ENCODE assay signal across 15 cellular contexts in the genomic region with DNA sequence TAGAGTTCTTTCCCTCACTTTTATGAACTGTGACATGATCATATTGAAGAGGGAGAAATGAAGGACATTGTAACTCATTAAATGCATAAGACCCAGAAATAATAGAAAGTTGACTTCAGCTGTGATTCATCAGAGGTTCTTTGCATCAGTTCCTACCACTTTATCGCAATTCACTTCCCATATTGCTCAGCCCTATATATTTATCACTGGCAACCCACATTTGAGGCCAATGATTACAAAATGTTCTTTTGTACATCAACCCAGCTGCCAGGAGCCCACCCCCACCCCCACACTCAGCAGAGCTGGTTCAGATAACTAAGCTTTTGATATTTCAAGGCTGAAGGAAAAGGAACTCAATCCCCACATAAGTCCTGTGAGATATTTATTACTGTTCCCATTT. TPM values are rescaled to one million over a fixed set of nuclear protein-coding genes. Genes with fewer than 3 reads are reported as not detected.
DNase-seq lines count a peak whose midpoint lies in the region; FAIRE-seq and TF ChIP-seq lines count a peak whose summit lies in the region.
"Had no signal": no experiment of that assay in that cellular context is flagged by ENCODE, and none has a peak within 500 bp of the region (broad histone marks: within the 10 kb centered on the region; RNA-seq: fewer than 3 reads in every experiment).

No MANE protein-coding gene starts in this region.

- H3K4me3 ChIP-seq in PC-9 (no peak overlapping the region), choroid plexus epithelial cell (ENCODE audit: low read depth, low read length) (no peak overlapping the region), skeletal muscle satellite cell (ENCODE audit: low read length) (no peak overlapping the region), esophagus muscularis mucosa (no peak overlapping the region)
- H3K4me3 ChIP-seq: heart right ventricle, right lobe of liver had no signal

- CTCF ChIA-PET in PC-9 (lab: Charles Lee): no interaction called here

- intact Hi-C loops in PC-9 (cut with micrococcal nuclease; ENCODE audit: unreplicated experiment): no loop called here
- intact Hi-C loops in esophagus muscularis mucosa (cut with DNase I): no loop called here

- no peaks in the 10 kb centered on the region for H3K9me3 ChIP-seq in PC-9 (ENCODE audit: insufficient read depth, low read depth)
- H3K9me3 ChIP-seq in skeletal muscle satellite cell (replicated peaks; ENCODE audit: low read length): no peaks in the 10 kb centered on the region
- H3K9me3 ChIP-seq in esophagus muscularis mucosa: no peaks in the 10 kb centered on the region
- H3K9me3 ChIP-seq: heart right ventricle, right lobe of liver had no signal

- POLR2A ChIA-PET in PC-9 (lab: Charles Lee; ENCODE audit: unreplicated experiment): no interaction called here

- peak; percentile 42 to 50 for DNase-seq in Kasumi-1 (lab: John Stamatoyannopoulos, UW)
- DNase-seq in PC-9: peak in 1 of 2 experiments; percentile 40
- DNase-seq in choroid plexus epithelial cell (ENCODE audit: low read depth): peak; percentile 77
- DNase-seq in esophagus muscularis mucosa (ENCODE audit: extremely low spot score): no peak
- no peak for DNase-seq in HTR-8/SVneo (ENCODE audit: insufficient read length, low spot score)
- DNase-seq in D721Med (ENCODE audit: insufficient read length, low spot score): no peak
- DNase-seq: activated CD4-positive, alpha-beta T cell treated with anti-CD3 and anti-CD28 coated beads for 4 hours; CD8-positive, alpha-beta T cell; GOT3; heart right ventricle; left colon; NCI-H2081 treated with DMSO at 0.1 percent for 48 hours; nephron progenitor cell; right lobe of liver had no signal

- H3K36me3 ChIP-seq in PC-9 (ENCODE audit: low read depth): no peaks in the 10 kb centered on the region
- no peaks in the 10 kb centered on the region for H3K36me3 ChIP-seq in skeletal muscle satellite cell (ENCODE audit: insufficient read depth, low read length)
- no peaks in the 10 kb centered on the region for H3K36me3 ChIP-seq in esophagus muscularis mucosa
- H3K36me3 ChIP-seq: heart right ventricle, right lobe of liver had no signal

- TF ChIP-seq CTCF in PC-9 (conservative IDR thresholded peaks at IDR 0.05): no peak
- no peak for TF ChIP-seq CTCF in choroid plexus epithelial cell (conservative IDR thresholded peaks at IDR 0.05; ENCODE audit: low read depth, low read length)
- no peak for TF ChIP-seq CTCF in esophagus muscularis mucosa (IDR thresholded peaks at IDR 0.05)
- TF ChIP-seq CTCF in D721Med (IDR thresholded peaks at IDR 0.05; ENCODE audit: insufficient read depth, missing control alignments): no peak

- TF ChIP-seq EP300 in esophagus muscularis mucosa (IDR thresholded peaks at IDR 0.05): no peak

- H2AFZ ChIP-seq in PC-9: no peak overlapping the region

- WGBS in esophagus muscularis mucosa: 61% methylated on average over 1 of the region's 1 CpG

- no peak overlapping the region for H3K27ac ChIP-seq in PC-9
- no peak overlapping the region for H3K27ac ChIP-seq in esophagus muscularis mucosa (replicated peaks in 1 of 4)
- H3K27ac ChIP-seq: heart right ventricle, right lobe of liver had no signal

- no peaks in the 10 kb centered on the region for H3F3A ChIP-seq in PC-9 (ENCODE audit: insufficient read depth, low read depth)

- FAIRE-seq in HTR-8/SVneo (lab: Jason Lieb, UNC) (no peak), D721Med (lab: Jason Lieb, UNC) (no peak)

- H3K9me2 ChIP-seq in PC-9 (ENCODE audit: insufficient read depth): no peaks in the 10 kb centered on the region

- BruUV-seq in PC-9 (replicated peaks; lab: Mats Ljungman, UMichigan): no TSS peak

- no peak for TF ChIP-seq POLR2A in esophagus muscularis mucosa (IDR thresholded peaks at IDR 0.05; ENCODE audit: low read depth)

- H3K27me3 ChIP-seq in PC-9 (ENCODE audit: insufficient read depth, low read depth): no peaks in the 10 kb centered on the region
- H3K27me3 ChIP-seq in skeletal muscle satellite cell (ENCODE audit: control insufficient read depth, insufficient read depth, low read length): no peaks in the 10 kb centered on the region
- no peaks in the 10 kb centered on the region for H3K27me3 ChIP-seq in esophagus muscularis mucosa
- H3K27me3 ChIP-seq: heart right ventricle, right lobe of liver had no signal

- no peak overlapping the region for H3K9ac ChIP-seq in skeletal muscle satellite cell (ENCODE audit: low read depth, low read length)

- no peaks in the 10 kb centered on the region for H4K20me1 ChIP-seq in PC-9 (ENCODE audit: insufficient read depth)

- no peaks in the 10 kb centered on the region for H3K79me2 ChIP-seq in PC-9 (ENCODE audit: low read depth)

- peaks cover 11% of the 10 kb centered on the region; the same call in 1 of the 2 replicates for H3K4me1 ChIP-seq in PC-9 (replicated peaks; ENCODE audit: insufficient read depth)
- H3K4me1 ChIP-seq in skeletal muscle satellite cell (ENCODE audit: control insufficient read depth, insufficient read depth, low read length): peaks cover 15% of the 10 kb centered on the region
- peaks cover 0 to 13% (median 8%) of the 10 kb centered on the region in 4 donors for H3K4me1 ChIP-seq in esophagus muscularis mucosa
- H3K4me1 ChIP-seq: right lobe of liver had no signal

- H3K4me2 ChIP-seq in PC-9 (0 out of 2 replicates have a peak overlapping the region, but pooled peaks have one; percentile 14), skeletal muscle satellite cell (ENCODE audit: low read length) (peak overlapping the region; percentile 52)

RNA-seq across cellular contexts. Expression of a gene that starts 51.2 kb away (rescaled TPM):
- total RNA-seq in PC-9 (2021) (143 and 171 TPM in 2 replicates), esophagus muscularis mucosa (10 to 100 TPM; 37.1 to 54.8 (median 49.8) TPM)
- total RNA-seq in skeletal muscle satellite cell (2012; rRNA removed): 71.5 and 87.4 TPM in 2 replicates

Comparison
In these comparisons a context has a peak if more than half of its experiments do, and no peak if none do; other contexts are left out.
1. DNase-seq: peak in Kasumi-1 (2 of 2) and choroid plexus epithelial cell (single experiment); none in esophagus muscularis mucosa (single experiment), HTR-8/SVneo (single experiment) and D721Med (single experiment).